17 cellular contexts compared by ENCODE assay signal in the genomic region with DNA sequence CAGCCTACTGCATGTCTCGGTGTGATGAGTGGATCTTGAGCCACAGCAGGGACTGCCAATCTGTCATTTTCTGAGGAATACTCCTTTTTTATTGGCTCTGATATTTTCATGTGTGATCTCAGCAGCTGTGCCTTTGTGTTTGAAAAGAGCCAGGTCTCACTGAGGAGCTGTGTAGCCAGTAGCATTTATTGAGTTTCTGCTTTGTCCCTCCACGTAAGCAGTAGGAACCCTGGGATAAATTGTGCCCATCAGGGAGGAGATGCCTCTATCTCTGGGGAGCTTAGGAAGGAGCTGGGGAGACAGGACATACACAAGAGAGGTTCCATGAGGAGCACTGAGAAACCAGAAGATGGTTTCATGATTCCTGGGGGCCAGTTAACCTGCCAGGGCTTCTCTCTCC. TPM values are rescaled to one million over a fixed set of nuclear protein-coding genes. Genes with fewer than 3 reads are reported as not detected.
DNase-seq lines count a peak whose midpoint lies in the region; ATAC-seq, FAIRE-seq and TF ChIP-seq lines count a peak whose summit lies in the region.
"Had no signal": no experiment of that assay in that cellular context is flagged by ENCODE, and none has a peak within 500 bp of the region (broad histone marks: within the 10 kb centered on the region; RNA-seq: fewer than 3 reads in every experiment).

No MANE protein-coding gene starts in this region.

- H3K9me3 ChIP-seq in neural progenitor cell (ENCODE audit: low read depth) (no peaks in the 10 kb centered on the region), HAP-1 (no peaks in the 10 kb centered on the region), small intestine (ENCODE audit: control insufficient read depth, low read depth) (no peaks in the 10 kb centered on the region)

- TF ChIP-seq CTCF in brain (conservative IDR thresholded peaks at IDR 0.05): no peak
- no peak for TF ChIP-seq CTCF in nephron (IDR thresholded peaks at IDR 0.05; ENCODE audit: unreplicated experiment in 3 of 3)
- TF ChIP-seq CTCF in neural progenitor cell (IDR thresholded peaks at IDR 0.05): no peak

- peaks cover 12% of the 10 kb centered on the region for H3K36me3 Mint-ChIP-seq in brain
- H3K36me3 Mint-ChIP-seq in nephron (ENCODE audit: low read depth): no peaks in the 10 kb centered on the region
- no peaks in the 10 kb centered on the region for H3K36me3 Mint-ChIP-seq in neural progenitor cell
- no peaks in the 10 kb centered on the region for H3K36me3 Mint-ChIP-seq in naive thymus-derived CD8-positive, alpha-beta T cell
- H3K36me3 Mint-ChIP-seq: CD4-positive, alpha-beta memory T cell had no signal

- H3K27ac ChIP-seq in neural progenitor cell (no peak overlapping the region), small intestine (ENCODE audit: low read depth in 1 of 2, low read length in 1 of 2) (no peak overlapping the region)

- no peaks in the 10 kb centered on the region for H4K20me1 ChIP-seq in neural progenitor cell (ENCODE audit: low read depth)

- in situ Hi-C loops in HAP-1 (cut with MboI; ENCODE audit: low sequenced_read_pairs): no loop called here

- POLR2A ChIA-PET in naive thymus-derived CD8-positive, alpha-beta T cell (lab: Charles Lee): no interaction called here

- H3K27me3 ChIP-seq in neural progenitor cell (no peaks in the 10 kb centered on the region), HAP-1 (ENCODE audit: low read depth) (no peaks in the 10 kb centered on the region), small intestine (ENCODE audit: control insufficient read depth in 2 of 2, insufficient read depth in 2 of 2, low read length in 2 of 2) (no peaks in the 10 kb centered on the region)

- H3K79me2 ChIP-seq in neural progenitor cell (ENCODE audit: low read depth): no peaks in the 10 kb centered on the region

- H3K4me3 ChIP-seq in neural progenitor cell (no peak overlapping the region), HAP-1 (no peak overlapping the region), small intestine (ENCODE audit: low read depth in 1 of 2, low read length in 2 of 2) (no peak overlapping the region)

- WGBS in small intestine, 3 donors: 68 to 94% (median 91%) methylated on average over 2 of the region's 2 CpGs

- H3K36me3 ChIP-seq in neural progenitor cell (no peaks in the 10 kb centered on the region), HAP-1 (replicated peaks) (no peaks in the 10 kb centered on the region), small intestine (ENCODE audit: control insufficient read depth in 2 of 2, insufficient read depth in 2 of 2, low read length in 2 of 2) (no peaks in the 10 kb centered on the region)

- no peak overlapping the region for H3K4me2 ChIP-seq in neural progenitor cell

- H2AFZ ChIP-seq in neural progenitor cell (replicated peaks): peak overlapping the region; percentile 26

- H3K9me3 Mint-ChIP-seq in brain: no peaks in the 10 kb centered on the region
- no peaks in the 10 kb centered on the region for H3K9me3 Mint-ChIP-seq in nephron
- no peaks in the 10 kb centered on the region for H3K9me3 Mint-ChIP-seq in neural progenitor cell
- no peaks in the 10 kb centered on the region for H3K9me3 Mint-ChIP-seq in naive thymus-derived CD8-positive, alpha-beta T cell

- H3K4me3 Mint-ChIP-seq in brain (no peak overlapping the region), nephron (no peak overlapping the region), neural progenitor cell (no peak overlapping the region)
- H3K4me3 Mint-ChIP-seq in naive thymus-derived CD8-positive, alpha-beta T cell: no peak overlapping the region
- H3K4me3 Mint-ChIP-seq: CD4-positive, alpha-beta memory T cell had no signal

- H3K4me1 ChIP-seq in neural progenitor cell: peaks cover 10% of the 10 kb centered on the region
- H3K4me1 ChIP-seq in HAP-1: peaks cover 19% of the 10 kb centered on the region
- no peaks in the 10 kb centered on the region for H3K4me1 ChIP-seq in small intestine (ENCODE audit: control insufficient read depth in 2 of 2, insufficient read depth in 1 of 2, low read depth in 1 of 2, low read length in 1 of 2)

- no peak for DNase-seq in neural progenitor cell (ENCODE audit: low spot score)
- no peak for DNase-seq in HAP-1 (ENCODE audit: low spot score in 2 of 2)
- DNase-seq in small intestine: no peak
- DNase-seq in naive thymus-derived CD8-positive, alpha-beta T cell: no peak
- DNase-seq: C1 segment of cervical spinal cord; Calu3; CD4-positive, alpha-beta memory T cell; COR-L47; DMS53; DND-41; GOT3; HCEC 1CT had no signal

- FAIRE-seq in small intestine (lab: Jason Lieb, UNC): no peak
- FAIRE-seq: G401.6, GM12892, H54 had no signal

- no peak for ATAC-seq in naive thymus-derived CD8-positive, alpha-beta T cell

- H3K27ac Mint-ChIP-seq in brain (peak overlapping the region; percentile 75 to 93 (median 90)), nephron (peak overlapping the region in 2 of 3 experiments; percentile 4 to 67), neural progenitor cell (peak overlapping the region; percentile 19)
- no peak overlapping the region for H3K27ac Mint-ChIP-seq in naive thymus-derived CD8-positive, alpha-beta T cell
- H3K27ac Mint-ChIP-seq: CD4-positive, alpha-beta memory T cell had no signal

- H3K27me3 Mint-ChIP-seq in brain (no peaks in the 10 kb centered on the region), nephron (ENCODE audit: low read depth) (no peaks in the 10 kb centered on the region), neural progenitor cell (ENCODE audit: insufficient read depth, low read depth) (peaks cover 2% of the 10 kb centered on the region)
- H3K27me3 Mint-ChIP-seq in naive thymus-derived CD8-positive, alpha-beta T cell: peaks cover 0 to 2% (median 0%) of the 10 kb centered on the region in 5 donors
- H3K27me3 Mint-ChIP-seq: CD4-positive, alpha-beta memory T cell had no signal

- no peak overlapping the region for H3K9ac ChIP-seq in neural progenitor cell

- no peaks in the 10 kb centered on the region for H3F3A ChIP-seq in neural progenitor cell (ENCODE audit: low read depth)

- H3K4me1 Mint-ChIP-seq in brain (peaks cover 57% of the 10 kb centered on the region), nephron (peaks cover 17% of the 10 kb centered on the region), neural progenitor cell (peaks cover 31% of the 10 kb centered on the region)
- peaks cover 0 to 2% (median 0%) of the 10 kb centered on the region in 4 donors for H3K4me1 Mint-ChIP-seq in naive thymus-derived CD8-positive, alpha-beta T cell

RNA-seq across cellular contexts. Expression of gene TRIM2, which starts 18.8 kb away (rescaled TPM):
- polyA plus RNA-seq in brain (ENCODE audit: insufficient read depth, low read depth, low replicate concordance): 17.8 TPM
- 87.6 and 90.2 TPM in 2 replicates for total RNA-seq in neural progenitor cell (ENCODE audit: low replicate concordance)
- polyA plus RNA-seq in small intestine: 10 to 100 TPM; 17.8 to 22.7 (median 21.5) TPM
- 1 to 10 TPM; 1.1 to 1.8 TPM for total RNA-seq in naive thymus-derived CD8-positive, alpha-beta T cell
- polyA plus RNA-seq in naive thymus-derived CD8-positive, alpha-beta T cell: 1 to 10 TPM in 2 of 3 donors, under 1 TPM in 1; 0.71 to 1.7 (median 1.2) TPM

Comparison
In these comparisons a context has a peak if more than half of its experiments do, and no peak if none do; other contexts are left out.
1. H3K27ac Mint-ChIP-seq: peak in brain (5 of 5), nephron (2 of 3) and neural progenitor cell (single experiment); none in naive thymus-derived CD8-positive, alpha-beta T cell (0 of 10).